ENCODE assay signal across 17 cellular contexts in genomic region chr14:101537286-101537685, GRCh38. TPM values are rescaled to one million over a fixed set of nuclear protein-coding genes. Genes with fewer than 3 reads are reported as not detected.
DNase-seq lines count a peak whose midpoint lies in the region; ATAC-seq and TF ChIP-seq lines count a peak whose summit lies in the region.
"Had no signal": no experiment of that assay in that cellular context is flagged by ENCODE, and none has a peak within 500 bp of the region (broad histone marks: within the 10 kb centered on the region; RNA-seq: fewer than 3 reads in every experiment).

No MANE protein-coding gene starts in this region.

- H3K27ac Mint-ChIP-seq in GM23338 = peak overlapping the region; percentile 36; the same call in 1 of the 2 replicates
- peak overlapping the region; percentile 44 for H3K27ac Mint-ChIP-seq in central memory CD8-positive, alpha-beta T cell (ENCODE audit: low read depth)

- H2BK15ac ChIP-seq in neuronal stem cell (ENCODE audit: low read length) = no peak overlapping the region

- H3K4ac ChIP-seq in neuronal stem cell (ENCODE audit: low read length) = no peak overlapping the region

- H2AK5ac ChIP-seq in neuronal stem cell (ENCODE audit: low read depth, low read length) = peak overlapping the region; percentile 99

- H3K4me2 ChIP-seq in BLaER1 (peak overlapping the region; percentile 91; the same call in 1 of the 2 replicates), GM23338 (no peak overlapping the region), neuronal stem cell (ENCODE audit: insufficient read depth, low read length, poor library complexity, severe bottlenecking) (no peak overlapping the region)
- H3K4me2 ChIP-seq: KMS-11 had no signal

- H3K14ac ChIP-seq in neuronal stem cell (ENCODE audit: low read length) = no peak overlapping the region

- no peaks in the 10 kb centered on the region for H3K79me1 ChIP-seq in neuronal stem cell (ENCODE audit: low read depth, low read length)

- 0 out of 2 replicates have a peak overlapping the region, but pooled peaks have one; percentile 88 for H3K27ac ChIP-seq in BLaER1
- no peak overlapping the region for H3K27ac ChIP-seq in GM23338 (ENCODE audit: low read depth)
- no peak overlapping the region for H3K27ac ChIP-seq in neuronal stem cell (replicated peaks; ENCODE audit: low read length)
- H3K27ac ChIP-seq: C4-2B, KMS-11 had no signal

- H4K8ac ChIP-seq in neuronal stem cell (ENCODE audit: low read depth, low read length) = no peak overlapping the region

- peak overlapping the region; percentile 15 for H3K18ac ChIP-seq in neuronal stem cell (ENCODE audit: low read length)

- no peak for ATAC-seq in GM23338
- ATAC-seq in central memory CD8-positive, alpha-beta T cell (replicated peaks; ENCODE audit: extremely low read depth, poor library complexity, severe bottlenecking) = no peak
- ATAC-seq in SK-N-SH treated with all-trans-retinoic acid at 6 μM for 48 hours = no peak
- ATAC-seq in GM18519 (IDR thresholded peaks at IDR 0.05; ENCODE audit: low FRiP score, unreplicated experiment) = no peak
- ATAC-seq: HCT116 had no signal

- no peaks in the 10 kb centered on the region for H3K36me3 Mint-ChIP-seq in GM23338 (ENCODE audit: low read depth)
- H3K36me3 Mint-ChIP-seq in central memory CD8-positive, alpha-beta T cell (ENCODE audit: insufficient read depth) = peaks cover 2% of the 10 kb centered on the region
- H3K36me3 Mint-ChIP-seq: CD4-positive, alpha-beta memory T cell had no signal

- H3K9me3 Mint-ChIP-seq in GM23338 = no peaks in the 10 kb centered on the region; the same call in 2 of the 3 replicates
- no peaks in the 10 kb centered on the region for H3K9me3 Mint-ChIP-seq in central memory CD8-positive, alpha-beta T cell
- H3K9me3 Mint-ChIP-seq: CD4-positive, alpha-beta memory T cell had no signal

- DNase-seq in GM23338 (ENCODE audit: low spot score) (no peak), neuronal stem cell (ENCODE audit: low spot score) (no peak), NCI-H1436 treated with DMSO at 0.1 percent for 48 hours (lab: John Stamatoyannopoulos, UW) (no peak)
- DNase-seq in central memory CD8-positive, alpha-beta T cell (ENCODE audit: low spot score in 2 of 2) = no peak
- DNase-seq: ACHN; CD4-positive, alpha-beta memory T cell; DND-41; GDM1; IMR-90 had no signal

- no peak overlapping the region for H3K9ac ChIP-seq in BLaER1
- H3K9ac ChIP-seq in neuronal stem cell (ENCODE audit: low read depth, low read length, poor library complexity) = no peak overlapping the region
- H3K9ac ChIP-seq: KMS-11 had no signal

- H3K36me3 ChIP-seq in BLaER1 = no peaks in the 10 kb centered on the region
- H3K36me3 ChIP-seq in GM23338 (ENCODE audit: insufficient read depth) = no peaks in the 10 kb centered on the region
- H3K36me3 ChIP-seq in neuronal stem cell (replicated peaks in 1 of 2; ENCODE audit: control insufficient read depth in 2 of 2, insufficient read depth in 2 of 2, low read length in 2 of 2) = no peaks in the 10 kb centered on the region

- H2BK12ac ChIP-seq in neuronal stem cell (ENCODE audit: low read length) = no peak overlapping the region

- no peaks in the 10 kb centered on the region for H3K9me2 ChIP-seq in GM23338 (ENCODE audit: insufficient read depth)

- no peak overlapping the region for H4K91ac ChIP-seq in neuronal stem cell (ENCODE audit: low read depth, low read length, poor library complexity)

- H3K4me3 ChIP-seq in BLaER1 (no peak overlapping the region), GM23338 (no peak overlapping the region), neuronal stem cell (ENCODE audit: low read length in 2 of 2) (no peak overlapping the region)

- peak overlapping the region; percentile 88 for H2BK5ac ChIP-seq in neuronal stem cell (ENCODE audit: low read length)

- WGBS in neuronal stem cell (ENCODE audit: extremely low coverage in 2 of 2, insufficient read length in 2 of 2, insufficient replicate concordance in 1 of 2), 2 donors = no CpG with 5 or more reads among the region's 7 CpGs

- peak overlapping the region; percentile 84 for H2BK120ac ChIP-seq in neuronal stem cell (ENCODE audit: low read depth, low read length)

- H2AFZ ChIP-seq in GM23338 (no peak overlapping the region), neuronal stem cell (ENCODE audit: low read length) (no peak overlapping the region)

- H3K4me3 Mint-ChIP-seq in GM23338 = no peak overlapping the region
- no peak overlapping the region for H3K4me3 Mint-ChIP-seq in central memory CD8-positive, alpha-beta T cell

- no peaks in the 10 kb centered on the region for H3K79me2 ChIP-seq in GM23338 (replicated peaks; ENCODE audit: insufficient read depth)

- no peaks in the 10 kb centered on the region for H3K27me3 ChIP-seq in BLaER1
- no peaks in the 10 kb centered on the region for H3K27me3 ChIP-seq in GM23338 (ENCODE audit: insufficient read depth)
- peaks cover 0 to 7% (median 3%) of the 10 kb centered on the region in 3 experiments for H3K27me3 ChIP-seq in neuronal stem cell (ENCODE audit: control insufficient read depth in 3 of 3, insufficient read depth in 3 of 3, low read depth in 1 of 3, low read length in 3 of 3)

- H3K9me3 ChIP-seq in BLaER1 (no peaks in the 10 kb centered on the region), neuronal stem cell (replicated peaks in 1 of 2; ENCODE audit: control insufficient read depth in 2 of 2, insufficient read depth in 1 of 2, low read depth in 1 of 2, low read length in 2 of 2) (peaks cover 0 to 2% of the 10 kb centered on the region in 2 donors)

- H4K20me1 ChIP-seq in BLaER1 = no peaks in the 10 kb centered on the region
- no peaks in the 10 kb centered on the region for H4K20me1 ChIP-seq in GM23338 (replicated peaks; ENCODE audit: insufficient read depth)

- H3K4me1 ChIP-seq in BLaER1 = peaks cover 73% of the 10 kb centered on the region
- no peaks in the 10 kb centered on the region for H3K4me1 ChIP-seq in GM23338 (ENCODE audit: insufficient read depth)
- peaks cover 0 to 2% of the 10 kb centered on the region in 2 donors for H3K4me1 ChIP-seq in neuronal stem cell (ENCODE audit: control insufficient read depth in 2 of 2, insufficient read depth in 1 of 2, low read depth in 1 of 2, low read length in 2 of 2)

- no peak overlapping the region for H3K23ac ChIP-seq in neuronal stem cell (ENCODE audit: low read depth, low read length, poor library complexity)

- no peak for TF ChIP-seq CTCF in GM23338 (conservative IDR thresholded peaks at IDR 0.05; ENCODE audit: low read depth in 2 of 2)

- peaks cover 2% of the 10 kb centered on the region; the same call in 2 of the 3 replicates for H3K4me1 Mint-ChIP-seq in GM23338
- peaks cover 28% of the 10 kb centered on the region for H3K4me1 Mint-ChIP-seq in central memory CD8-positive, alpha-beta T cell

- H3F3A ChIP-seq in GM23338 (replicated peaks; ENCODE audit: low read depth) = no peaks in the 10 kb centered on the region

- peaks cover 13% of the 10 kb centered on the region for H3K27me3 Mint-ChIP-seq in GM23338 (ENCODE audit: insufficient read depth, low read depth, poor library complexity)
- peaks cover 14% of the 10 kb centered on the region for H3K27me3 Mint-ChIP-seq in central memory CD8-positive, alpha-beta T cell

TF ChIP-seq in GM23338, 12 proteins besides CTCF, POLR2A, EP300 and RAD21 (continues in another document):
- TF ChIP-seq ZNF331 (CRISPR knock-in tag; IDR thresholded peaks at IDR 0.05; ENCODE audit: low read depth) (no peak), POLR2AphosphoS5 (IDR thresholded peaks at IDR 0.05; ENCODE audit: low read depth) (no peak), ZNF114 (CRISPR knock-in tag; IDR thresholded peaks at IDR 0.05) (no peak)

TF ChIP-seq in SK-N-SH treated with all-trans-retinoic acid at 6 μM for 48 hours, 23 proteins besides CTCF, POLR2A, EP300 and RAD21 (continues in another document):
- TF ChIP-seq, protein P1, sequence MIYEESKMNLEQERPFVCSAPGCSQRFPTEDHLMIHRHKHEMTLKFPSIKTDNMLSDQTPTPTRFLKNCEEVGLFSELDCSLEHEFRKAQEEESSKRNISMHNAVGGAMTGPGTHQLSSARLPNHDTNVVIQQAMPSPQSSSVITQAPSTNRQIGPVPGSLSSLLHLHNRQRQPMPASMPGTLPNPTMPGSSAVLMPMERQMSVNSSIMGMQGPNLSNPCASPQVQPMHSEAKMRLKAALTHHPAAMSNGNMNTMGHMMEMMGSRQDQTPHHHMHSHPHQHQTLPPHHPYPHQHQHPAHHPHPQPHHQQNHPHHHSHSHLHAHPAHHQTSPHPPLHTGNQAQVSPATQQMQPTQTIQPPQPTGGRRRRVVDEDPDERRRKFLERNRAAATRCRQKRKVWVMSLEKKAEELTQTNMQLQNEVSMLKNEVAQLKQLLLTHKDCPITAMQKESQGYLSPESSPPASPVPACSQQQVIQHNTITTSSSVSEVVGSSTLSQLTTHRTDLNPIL (CRISPR knock-in tag; IDR thresholded peaks at IDR 0.05; ENCODE audit: low read depth) = no peak
- TF ChIP-seq RARB (CRISPR knock-in tag; IDR thresholded peaks at IDR 0.05) (no peak), PPARA (CRISPR knock-in tag; IDR thresholded peaks at IDR 0.05; ENCODE audit: borderline replicate concordance) (no peak), BACH2 (CRISPR knock-in tag; IDR thresholded peaks at IDR 0.05; ENCODE audit: borderline replicate concordance) (no peak), OSR1 (CRISPR knock-in tag; IDR thresholded peaks at IDR 0.05) (no peak), CSDC2 (CRISPR knock-in tag; IDR thresholded peaks at IDR 0.05) (no peak), ZNF70 (CRISPR knock-in tag; IDR thresholded peaks at IDR 0.05) (no peak), TOX (CRISPR knock-in tag; IDR thresholded peaks at IDR 0.05; ENCODE audit: borderline replicate concordance) (no peak), ZFP30 (CRISPR knock-in tag; IDR thresholded peaks at IDR 0.05) (no peak), ZC3H10 (CRISPR knock-in tag; IDR thresholded peaks at IDR 0.05) (no peak), ZFP3 (CRISPR knock-in tag; IDR thresholded peaks at IDR 0.05) (no peak)
- TF ChIP-seq, protein P2, sequence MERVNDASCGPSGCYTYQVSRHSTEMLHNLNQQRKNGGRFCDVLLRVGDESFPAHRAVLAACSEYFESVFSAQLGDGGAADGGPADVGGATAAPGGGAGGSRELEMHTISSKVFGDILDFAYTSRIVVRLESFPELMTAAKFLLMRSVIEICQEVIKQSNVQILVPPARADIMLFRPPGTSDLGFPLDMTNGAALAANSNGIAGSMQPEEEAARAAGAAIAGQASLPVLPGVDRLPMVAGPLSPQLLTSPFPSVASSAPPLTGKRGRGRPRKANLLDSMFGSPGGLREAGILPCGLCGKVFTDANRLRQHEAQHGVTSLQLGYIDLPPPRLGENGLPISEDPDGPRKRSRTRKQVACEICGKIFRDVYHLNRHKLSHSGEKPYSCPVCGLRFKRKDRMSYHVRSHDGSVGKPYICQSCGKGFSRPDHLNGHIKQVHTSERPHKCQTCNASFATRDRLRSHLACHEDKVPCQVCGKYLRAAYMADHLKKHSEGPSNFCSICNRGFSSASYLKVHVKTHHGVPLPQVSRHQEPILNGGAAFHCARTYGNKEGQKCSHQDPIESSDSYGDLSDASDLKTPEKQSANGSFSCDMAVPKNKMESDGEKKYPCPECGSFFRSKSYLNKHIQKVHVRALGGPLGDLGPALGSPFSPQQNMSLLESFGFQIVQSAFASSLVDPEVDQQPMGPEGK (CRISPR knock-in tag; IDR thresholded peaks at IDR 0.05; ENCODE audit: borderline replicate concordance) = no peak

RNA-seq across cellular contexts. Expression of gene DIO3, which starts 24.0 kb away (rescaled TPM):
- 0.28 TPM in 1 of 2 replicates, not detected in the other for total RNA-seq in GM23338 (2014; rRNA removed; shearing (Covaris generic))
- polyA plus RNA-seq in GM23338 (2016; fragmentation: Nextera tagmentation; extraction: Ambion mirVana) = 0.10 TPM in 2 replicates
- 8.3 TPM for polyA plus RNA-seq in neuronal stem cell (2013, experiment 1 of 2)
- polyA plus RNA-seq in neuronal stem cell (2013, experiment 2 of 2) = 7.9 TPM
- total RNA-seq: A172; CD4-positive, alpha-beta memory T cell; H4; IMR-90 had no signal
- polyA plus RNA-seq: CD4-positive, alpha-beta memory T cell; IMR-90 had no signal
